In genomic region chr3:52056521-52056967, GRCh38 we compare ENCODE assay signal across 7 cellular contexts. TPM values are rescaled to one million over a fixed set of nuclear protein-coding genes. Genes with fewer than 3 reads are reported as not detected.
A peak's percentile ranks its signal among the peaks of the same experiment; 100 is the strongest.
DNase-seq lines count a peak whose midpoint lies in the region; ATAC-seq, FAIRE-seq and TF ChIP-seq lines count a peak whose summit lies in the region.

TSS of gene DUSP7 (minus strand) at chr3:52056571. CDS start at chr3:52056366, 205 bp downstream.

- TF ChIP-seq CTCF in H1 (IDR thresholded peaks at IDR 0.05; ENCODE audit: control extremely low read depth in 1 of 3, insufficient read depth in 1 of 3, low read depth in 1 of 3, low read length in 3 of 3): no peak

- peak within 1 kb of the TSS; percentile 92; the same call in 1 of the 2 replicates for H2BK15ac ChIP-seq in H1 (ENCODE audit: low read length)

- peak within 1 kb of the TSS; percentile 46 to 89 (median 62) for H3K4me3 ChIP-seq in H1 (ENCODE audit: extremely low read depth in 1 of 4, insufficient read depth in 2 of 4, low read depth in 3 of 4, low read length in 4 of 4)
- peak within 1 kb of the TSS; percentile 76 for H3K4me3 ChIP-seq in mesodermal cell (ENCODE audit: extremely low read depth, insufficient read depth, low read length, poor library complexity, severe bottlenecking)

- H3K23ac ChIP-seq in H1 (ENCODE audit: insufficient read length): no peak within 1 kb of the TSS

- H3K9me3 ChIP-seq in H1 (ENCODE audit: insufficient read depth in 2 of 2, low read depth in 1 of 2, low read length in 1 of 2) (no peaks in the 10 kb centered on the region), mesodermal cell (ENCODE audit: control insufficient read depth, low read length) (no peaks in the 10 kb centered on the region)

- H3K79me2 ChIP-seq in H1 (ENCODE audit: control insufficient read depth in 1 of 2, insufficient read depth in 2 of 2, low read length in 2 of 2): peaks cover 0 to 2% of the 10 kb centered on the region in 2 experiments; a peak in 1 of 4 replicates

- DNase-seq in NCI-H526 treated with DMSO at 0.1 percent for 48 hours (lab: John Stamatoyannopoulos, UW) (peak; percentile 61), H1 (ENCODE audit: low read depth in 1 of 2, low spot score in 2 of 2) (peak in 1 of 2 experiments; percentile 76)
- DNase-seq in activated CD8-positive, alpha-beta memory T cell treated with anti-CD3 and anti-CD28 coated beads for 24 hours: peak; percentile 86
- DNase-seq in stimulated activated CD8-positive, alpha-beta memory T cell treated with anti-CD3 and anti-CD28 coated beads, Interleukin-15, amount 100 ng/mL, for 1 hour (ENCODE audit: low read depth): peak; percentile 24

- 3% methylated on average over 17 of the region's 51 CpGs; no CpG with 5 or more reads in 1 of the 2 experiments for WGBS in H1 (ENCODE audit: extremely low coverage in 1 of 2, insufficient coverage in 1 of 2, insufficient read length in 1 of 2, insufficient replicate concordance in 2 of 2, low coverage in 1 of 2, low lambda C conversion rate in 2 of 2, missing lambda C conversion rate in 1 of 2), 2 experiments
- WGBS in mesodermal cell (ENCODE audit: insufficient coverage in 2 of 2), 2 experiments: 0% methylated on average over 23 to 37 of the region's 51 CpGs

- H3K14ac ChIP-seq in H1 (ENCODE audit: insufficient read length): no peak within 1 kb of the TSS

- peaks cover 0 to 21% (median 11%) of the 10 kb centered on the region in 4 experiments; a peak in 6 of 7 replicates for H3K27me3 ChIP-seq in H1 (replicated peaks in 1 of 4; ENCODE audit: control insufficient read depth in 3 of 4, extremely low read depth in 1 of 4, insufficient read depth in 3 of 4, low read length in 3 of 4)

- peaks cover under 1 to 2% of the 10 kb centered on the region in 2 experiments for H4K20me1 ChIP-seq in H1 (replicated peaks in 1 of 2; ENCODE audit: control insufficient read depth in 1 of 2, insufficient read depth in 2 of 2, low read length in 2 of 2)

- no peak within 1 kb of the TSS for H2BK20ac ChIP-seq in H1 (ENCODE audit: low read length)

- peak within 1 kb of the TSS; percentile 68; the same call in 1 of the 2 replicates for H2BK12ac ChIP-seq in H1 (ENCODE audit: low read depth, low read length)

- no peaks in the 10 kb centered on the region; the same call in 1 of the 2 replicates for H3K79me1 ChIP-seq in H1 (ENCODE audit: low read depth, low read length)

- no peak within 1 kb of the TSS for H2AK5ac ChIP-seq in H1 (ENCODE audit: low read depth, low read length)

- no peak for TF ChIP-seq RAD21 in H1 (IDR thresholded peaks at IDR 0.05 in 1 of 2, conservative IDR thresholded peaks at IDR 0.05 in 1 of 2; ENCODE audit: low read depth in 2 of 2, low read length in 2 of 2)

- no peak for TF ChIP-seq EP300 in H1 (IDR thresholded peaks at IDR 0.05; ENCODE audit: borderline replicate concordance in 1 of 2, low read depth in 2 of 2, low read length in 2 of 2)

- peaks cover 21% of the 10 kb centered on the region for H3K23me2 ChIP-seq in H1 (ENCODE audit: low read depth, low read length)

- no peak within 1 kb of the TSS for H3K27ac ChIP-seq in H1 (ENCODE audit: low read depth, low read length)
- H3K27ac ChIP-seq in mesodermal cell (ENCODE audit: low read depth, low read length, severe bottlenecking): peak within 1 kb of the TSS; percentile 80

- FAIRE-seq in H1 (lab: Jason Lieb, UNC): no peak

- peak; percentile 34 for ATAC-seq in GM18867 (IDR thresholded peaks at IDR 0.05; ENCODE audit: unreplicated experiment)
- peak; percentile 35 for ATAC-seq in HG02943 (IDR thresholded peaks at IDR 0.05; ENCODE audit: low read depth, unreplicated experiment)

- H4K8ac ChIP-seq in H1 (ENCODE audit: extremely low read depth, insufficient read depth, low read length): peak within 1 kb of the TSS; percentile 7; the same call in 1 of the 2 replicates

- POLR2A ChIA-PET in H1 (lab: Charles Lee; ENCODE audit: partially characterized antibody): interaction anchor here (0.6 to 4.1 kb wide), 21 partner anchors 10 to 413 kb away, joined by 3 to 60 read pairs (median 4); partner anchors contain the start of genes ACY1, POC1A and RPL29

- peaks cover 0 to under 1% (median 0%) of the 10 kb centered on the region in 4 experiments; a peak in 4 of 8 replicates for H3K36me3 ChIP-seq in H1 (ENCODE audit: control insufficient read depth in 2 of 4, insufficient read depth in 4 of 4, low read length in 3 of 4)
- H3K36me3 ChIP-seq in mesodermal cell (ENCODE audit: control insufficient read depth, insufficient read depth, low read length): peaks cover 27% of the 10 kb centered on the region

- CTCF ChIA-PET in H1 (lab: Charles Lee; ENCODE audit: partially characterized antibody): interaction anchor here (0.9 to 33.0 kb wide), 18 partner anchors 8 to 89 kb away, joined by 3 to 984 read pairs (median 6); partner anchors contain the start of gene RPL29

- no peak within 1 kb of the TSS for H2BK5ac ChIP-seq in H1 (ENCODE audit: low read depth, low read length)

- H4K91ac ChIP-seq in H1 (replicated peaks; ENCODE audit: insufficient read length, low read length): peak within 1 kb of the TSS; percentile 87

- peak within 1 kb of the TSS; percentile 74 for H3K4ac ChIP-seq in H1 (replicated peaks; ENCODE audit: insufficient read length, low read depth, low read length)

- TF ChIP-seq POLR2A in H1 (IDR thresholded peaks at IDR 0.05; ENCODE audit: control extremely low read depth in 1 of 2, low read depth in 2 of 2, low read length in 2 of 2): no peak

- no peak within 1 kb of the TSS for H2BK120ac ChIP-seq in H1 (replicated peaks; ENCODE audit: low read depth, low read length)

- no peak within 1 kb of the TSS for H3K56ac ChIP-seq in H1 (replicated peaks; ENCODE audit: insufficient read length, low read depth, low read length)

- H4K5ac ChIP-seq in H1 (ENCODE audit: insufficient read length, low read depth, low read length): peak within 1 kb of the TSS; percentile 12

- peak within 1 kb of the TSS; percentile 83 for H3K18ac ChIP-seq in H1 (ENCODE audit: extremely low read depth, low read length)

- H3K9ac ChIP-seq in H1 (replicated peaks in 1 of 4; ENCODE audit: extremely low read depth in 1 of 4, low read depth in 3 of 4, low read length in 3 of 4): peak within 1 kb of the TSS in 3 of 4 experiments; percentile 29 to 67 (median 48); a peak in 5 of 7 replicates

- H3K4me1 ChIP-seq in H1 (replicated peaks in 1 of 4; ENCODE audit: control insufficient read depth in 3 of 4, insufficient read depth in 4 of 4, low read length in 3 of 4) (peaks cover 0 to 29% (median 17%) of the 10 kb centered on the region in 4 experiments; a peak in 6 of 7 replicates), mesodermal cell (ENCODE audit: control insufficient read depth, insufficient read depth, low read length, poor library complexity, severe bottlenecking) (peaks cover 29% of the 10 kb centered on the region)

- H3K4me2 ChIP-seq in H1 (ENCODE audit: insufficient read depth in 1 of 2, low read depth in 2 of 2, low read length in 2 of 2): peak within 1 kb of the TSS; percentile 77 to 100

- H2AFZ ChIP-seq in H1 (ENCODE audit: low read length): peak within 1 kb of the TSS; percentile 63; the same call in 1 of the 2 replicates

TF ChIP-seq in H1, 55 proteins besides CTCF, POLR2A, EP300 and RAD21:
- no peak for TF ChIP-seq JUN (IDR thresholded peaks at IDR 0.05; ENCODE audit: low read depth, low read length)
- TF ChIP-seq CREB1 (IDR thresholded peaks at IDR 0.05): peak; percentile 10; the same call in 1 of the 2 replicates
- 0 out of 2 replicates have a peak, but pooled peaks have one; percentile 26 for TF ChIP-seq TAF1 (IDR thresholded peaks at IDR 0.05; ENCODE audit: low read depth, low read length)
- peak; percentile 79 for TF ChIP-seq KDM4A (IDR thresholded peaks at IDR 0.05; ENCODE audit: low read depth, low read length, severe bottlenecking)

RNA-seq across cellular contexts. Expression of gene DUSP7, which starts in this region (rescaled TPM):
- total RNA-seq in H1 (2021; fragmentation: NEBNext Ultra II Directional; extraction: Animal tissue kit (Norgen Biotek cat#: 25700)): 19.4 and 20.5 TPM in 2 replicates
- 24.9 and 32.1 TPM in 2 replicates for polyA plus RNA-seq in H1 (2011; rRNA removed)
- polyA plus RNA-seq in H1 (2011; cell fraction: cytosol; rRNA removed): 17.8 TPM
- 17.4 TPM for polyA plus RNA-seq in H1 (2011; cell fraction: nucleus; rRNA removed)
- 9.6 to 11.4 TPM (median 11.0 TPM) in 4 replicates for polyA plus RNA-seq in H1 (2012, experiment 1 of 2)
- polyA plus RNA-seq in H1 (2012, experiment 2 of 2): 11.4 TPM
- polyA plus RNA-seq in H1 (2013, experiment 1 of 2): 10.2 TPM
- 11.0 TPM for polyA plus RNA-seq in H1 (2013, experiment 2 of 2)
- 19.6 and 30.2 TPM in 2 replicates for polyA minus RNA-seq in H1 (2011; rRNA and poly(A)+ RNA removed)
- polyA minus RNA-seq in H1 (2011; cell fraction: cytosol; rRNA and poly(A)+ RNA removed): 18.8 TPM
- 18.1 TPM for polyA minus RNA-seq in H1 (2011; cell fraction: nucleus; rRNA and poly(A)+ RNA removed)
- polyA plus RNA-seq in mesodermal cell (2013, experiment 1 of 2): 23.1 TPM
- 19.8 TPM for polyA plus RNA-seq in mesodermal cell (2013, experiment 2 of 2)
